ENCODE assay signal across 20 cellular contexts in the genomic region with DNA sequence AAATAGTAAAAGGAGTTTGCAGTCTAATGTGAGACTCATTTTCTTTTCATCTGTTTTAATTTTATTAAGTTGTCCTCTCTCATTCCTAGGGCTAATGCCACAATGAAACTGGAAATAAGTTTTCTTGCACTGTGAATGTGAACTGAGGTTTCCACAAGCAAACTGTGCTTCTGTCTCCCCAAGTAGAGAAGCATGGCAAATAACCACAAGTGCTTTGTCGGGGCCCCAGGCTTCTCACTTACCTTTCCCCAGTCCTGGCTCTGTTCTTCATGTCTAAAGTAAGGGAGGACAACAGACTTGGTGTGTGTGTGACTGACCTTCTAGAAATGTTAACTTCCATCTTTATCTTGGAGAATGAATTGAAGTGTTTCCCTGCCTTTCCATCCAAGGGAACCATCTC.
DNase-seq lines count a peak whose midpoint lies in the region; FAIRE-seq and TF ChIP-seq lines count a peak whose summit lies in the region.
"Had no signal": no experiment of that assay in that cellular context is flagged by ENCODE, and none has a peak within 500 bp of the region (broad histone marks: within the 10 kb centered on the region; RNA-seq: fewer than 3 reads in every experiment).

No MANE protein-coding gene starts in this region.

- no peaks in the 10 kb centered on the region for H3K36me3 ChIP-seq in smooth muscle cell (ENCODE audit: low read depth)
- H3K36me3 ChIP-seq: BLaER1, Peyer's patch had no signal

- H3F3A ChIP-seq in smooth muscle cell (ENCODE audit: low read depth) = no peaks in the 10 kb centered on the region

- TF ChIP-seq POLR2A in lower leg skin (IDR thresholded peaks at IDR 0.05) = no peak

- no peak overlapping the region for H2AFZ ChIP-seq in smooth muscle cell (ENCODE audit: low read depth)

- H3K4me3 ChIP-seq in smooth muscle cell (no peak overlapping the region), lower leg skin (ENCODE audit: low read depth, poor library complexity, severe bottlenecking) (no peak overlapping the region)
- H3K4me3 ChIP-seq: BLaER1, Peyer's patch, testis had no signal

- DNase-seq in NCI-H2107 treated with DMSO at 0.1 percent for 48 hours (lab: John Stamatoyannopoulos, UW; ENCODE audit: unreplicated experiment) (peak; percentile 28), NCI-H2107 (lab: John Stamatoyannopoulos, UW) (no peak), GM19239 (ENCODE audit: insufficient read length, low spot score) (no peak), caudate nucleus (lab: John Stamatoyannopoulos, UW) (no peak), smooth muscle cell (lab: John Stamatoyannopoulos, UW; ENCODE audit: unreplicated experiment) (no peak), amygdala (lab: John Stamatoyannopoulos, UW) (no peak), lower leg skin (ENCODE audit: low spot score in 2 of 2) (no peak)
- no peak for DNase-seq in activated CD8-positive, alpha-beta memory T cell treated with anti-CD3 and anti-CD28 coated beads, Interleukin-2, amount 50 U/mL, for 48 hours
- DNase-seq: activated CD4-positive, alpha-beta T cell treated with anti-CD3 and anti-CD28 coated beads, Interleukin-2, amount 50 U/mL, for 48 hours; amniotic stem cell; foreskin melanocyte; NCI-H2081; NCI-H526 treated with DMSO at 0.1 percent for 48 hours; occipital lobe; Peyer's patch; stimulated activated CD4-positive, alpha-beta T cell treated with anti-CD3 and anti-CD28 coated beads, Interleukin-2, amount 100 ng/mL, for 48 hours; SW 1271; testis had no signal

- no peaks in the 10 kb centered on the region for H3K27me3 ChIP-seq in smooth muscle cell (ENCODE audit: low read depth)
- H3K27me3 ChIP-seq: BLaER1, Peyer's patch, testis had no signal

- H3K4me2 ChIP-seq in smooth muscle cell = no peak overlapping the region
- H3K4me2 ChIP-seq: BLaER1 had no signal

- no peaks in the 10 kb centered on the region for H3K9me3 ChIP-seq in smooth muscle cell (replicated peaks; ENCODE audit: low read depth)
- H3K9me3 ChIP-seq: BLaER1, Peyer's patch, testis had no signal

- FAIRE-seq in GM19239 (lab: Jason Lieb, UNC) = peak; percentile 78
- FAIRE-seq: H1 had no signal

- WGBS in smooth muscle cell (ENCODE audit: low lambda C conversion rate) = 83% methylated on average over 1 of the region's 1 CpG
- 46 to 65% methylated on average over 1 of the region's 1 CpG for WGBS in lower leg skin, 2 donors

- H4K20me1 ChIP-seq in smooth muscle cell (ENCODE audit: low read depth) = peaks cover 90% of the 10 kb centered on the region

- peaks cover 32% of the 10 kb centered on the region for H3K4me1 ChIP-seq in smooth muscle cell (ENCODE audit: low read depth)
- H3K4me1 ChIP-seq: testis had no signal

- H3K27ac ChIP-seq in caudate nucleus (ENCODE audit: low read depth, low read length) (peak overlapping the region; percentile 37), smooth muscle cell (ENCODE audit: low read depth) (peak overlapping the region; percentile 40)
- H3K27ac ChIP-seq: BLaER1, Peyer's patch, testis had no signal

- H3K79me2 ChIP-seq in smooth muscle cell (ENCODE audit: low read depth) = peaks cover 47% of the 10 kb centered on the region

- no peak for TF ChIP-seq CTCF in smooth muscle cell (IDR thresholded peaks at IDR 0.05; ENCODE audit: borderline replicate concordance, insufficient read depth, poor library complexity, severe bottlenecking)
- no peak for TF ChIP-seq CTCF in lower leg skin (IDR thresholded peaks at IDR 0.05)

- H3K9ac ChIP-seq in smooth muscle cell (ENCODE audit: low read depth) = no peak overlapping the region
- H3K9ac ChIP-seq: BLaER1 had no signal

- intact Hi-C loops in lower leg skin (cut with DNase I; ENCODE audit: low total_unique reads) = no loop called here
